ENCODE assay signal across 23 cellular contexts in the genomic region with DNA sequence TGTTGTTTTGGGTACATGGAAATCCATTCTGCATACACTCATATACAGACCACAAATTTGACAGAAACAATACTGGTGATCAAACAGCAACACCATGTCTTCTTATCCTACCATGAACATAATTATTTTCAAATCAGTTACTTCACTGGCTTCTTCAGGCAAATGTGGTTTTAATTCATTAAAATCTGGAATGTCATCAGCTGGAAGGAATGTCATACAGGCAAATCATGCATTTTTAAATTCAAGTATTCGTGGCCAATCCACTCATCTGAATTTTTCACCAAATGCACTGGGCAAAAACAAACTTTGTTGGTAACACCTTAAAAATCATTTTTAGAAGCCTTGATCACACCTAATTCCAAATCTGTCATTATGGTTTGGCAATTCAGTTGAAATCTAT. TPM values are rescaled to one million over a fixed set of nuclear protein-coding genes. Genes with fewer than 3 reads are reported as not detected.
"Had no signal": no experiment of that assay in that cellular context is flagged by ENCODE, and none has a peak within 500 bp of the region (broad histone marks: within the 10 kb centered on the region; RNA-seq: fewer than 3 reads in every experiment).

No MANE protein-coding gene starts in this region.

- H3K27me3 ChIP-seq: gastrocnemius medialis, heart right ventricle, neural progenitor cell, upper lobe of left lung had no signal

- ATAC-seq: activated CD8-positive, alpha-beta memory T cell treated with anti-CD3 and anti-CD28 coated beads, Interleukin-2, amount 10 ng/mL, durations not matched to agents 7 days and 5 days; gastrocnemius medialis; heart right ventricle; left ventricle myocardium superior; mucosa of descending colon; right cardiac atrium had no signal

- H3K9me3 ChIP-seq: gastrocnemius medialis, heart right ventricle, mucosa of descending colon, prostate gland, thoracic aorta, upper lobe of left lung had no signal

- H3K27ac ChIP-seq: epithelial cell of prostate, gastrocnemius medialis, heart right ventricle, neural progenitor cell, prostate gland, skin epidermis, thoracic aorta, upper lobe of left lung had no signal

- H3K4me1 ChIP-seq: gastrocnemius medialis, heart right ventricle, prostate gland, upper lobe of left lung had no signal

- H3K4me2 ChIP-seq: neural progenitor cell had no signal

- H3K36me3 ChIP-seq: gastrocnemius medialis, neural progenitor cell, prostate gland, thoracic aorta, upper lobe of left lung had no signal

- H3K4me3 ChIP-seq: gastrocnemius medialis, heart right ventricle, mucosa of descending colon, neural progenitor cell, prostate gland, skin epidermis, thoracic aorta, upper lobe of left lung had no signal

- H3K9ac ChIP-seq: neural progenitor cell had no signal

- DNase-seq: activated B cell treated with CpG ODN at 0.5 μM for 24 hours; activated CD4-positive, alpha-beta memory T cell treated with anti-CD3 and anti-CD28 coated beads, Interleukin-2, amount 10 ng/mL, durations not matched to agents 7 days and 5 days; activated CD4-positive, alpha-beta T cell treated with anti-CD3 and anti-CD28 coated beads for 48 hours; activated CD8-positive, alpha-beta memory T cell treated with anti-CD3 and anti-CD28 coated beads, Interleukin-2, amount 10 ng/mL, durations not matched to agents 7 days and 5 days; amniotic stem cell; dermis blood vessel endothelial cell; endodermal cell; gastrocnemius medialis; heart right ventricle; left ventricle myocardium superior; mucosa of descending colon; naive B cell; right cardiac atrium; stimulated activated CD4-positive, alpha-beta T cell treated with anti-CD3 and anti-CD28 coated beads, Interleukin-2, amount 100 ng/mL, for 48 hours; T-helper 1 cell; T-helper 9 cell; upper lobe of left lung had no signal

RNA-seq across cellular contexts. Expression of a gene that starts 59.3 kb away (rescaled TPM):
- total RNA-seq: activated B cell treated with CpG ODN at 0.5 μM for 24 hours; activated CD4-positive, alpha-beta memory T cell treated with anti-CD3 and anti-CD28 coated beads, Interleukin-2, amount 10 ng/mL, durations not matched to agents 7 days and 5 days; activated CD8-positive, alpha-beta memory T cell treated with anti-CD3 and anti-CD28 coated beads, Interleukin-2, amount 10 ng/mL, durations not matched to agents 7 days and 5 days; bronchial epithelial cell; dermis blood vessel endothelial cell; gastrocnemius medialis; thoracic aorta had no signal
